Comparison of ENCODE assay signal across 9 cellular contexts in the genomic region with DNA sequence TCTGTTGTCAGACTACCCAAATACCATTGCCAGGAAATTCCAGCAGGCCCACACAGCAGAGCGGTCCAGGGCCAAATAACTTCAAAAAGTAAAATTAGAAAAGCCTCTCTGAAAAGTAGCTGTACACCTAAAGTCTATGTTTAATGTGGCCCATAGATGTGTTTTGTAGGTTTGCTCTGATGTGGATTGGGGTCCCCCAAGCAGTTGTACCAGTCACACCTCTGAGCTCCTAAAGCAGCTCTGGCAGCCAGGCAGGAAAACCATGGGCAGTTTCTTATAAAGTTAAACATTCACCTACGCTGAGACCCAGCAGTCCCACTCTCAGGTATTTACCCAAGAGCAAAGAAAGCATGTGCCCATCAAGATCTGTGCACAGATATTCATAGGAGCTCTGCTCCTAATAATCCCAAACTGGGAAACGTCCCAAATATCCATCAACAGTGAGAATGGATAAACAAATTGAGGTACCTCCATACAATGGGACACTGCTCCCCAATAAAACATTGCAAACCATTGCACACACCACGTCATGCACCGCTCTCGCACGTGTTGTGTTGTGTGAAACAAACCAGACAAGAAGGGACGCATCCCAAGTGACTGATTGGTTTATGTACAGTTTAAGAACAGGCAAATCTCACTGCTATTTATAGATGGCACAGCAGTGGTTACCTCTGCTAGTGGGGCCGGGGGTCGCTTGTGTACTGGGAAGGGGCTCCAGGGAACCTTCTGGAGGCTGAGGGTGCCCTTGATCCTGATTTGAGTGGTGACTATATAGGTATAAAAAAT. TPM values are rescaled to one million over a fixed set of nuclear protein-coding genes. Genes with fewer than 3 reads are reported as not detected.
DNase-seq lines count a peak whose midpoint lies in the region; ATAC-seq, FAIRE-seq and TF ChIP-seq lines count a peak whose summit lies in the region.
"Had no signal": no experiment of that assay in that cellular context is flagged by ENCODE, and none has a peak within 500 bp of the region (broad histone marks: within the 10 kb centered on the region; RNA-seq: fewer than 3 reads in every experiment).

No MANE protein-coding gene starts in this region.

- no peaks in the 10 kb centered on the region for H3K9me3 ChIP-seq in pancreas

- H3K4me1 Mint-ChIP-seq in central memory CD8-positive, alpha-beta T cell: peaks cover 14% of the 10 kb centered on the region

- no peak for DNase-seq in central memory CD8-positive, alpha-beta T cell (ENCODE audit: low spot score in 2 of 2)
- DNase-seq in pancreas (peak in 2 of 6 donors; percentile 21 to 43), NCI-H146 treated with DMSO at 0.1 percent for 48 hours (lab: John Stamatoyannopoulos, UW; ENCODE audit: unreplicated experiment) (no peak), Kasumi-1 (lab: John Stamatoyannopoulos, UW) (no peak), D721Med (ENCODE audit: insufficient read length, low spot score) (no peak)
- no peak for DNase-seq in activated CD4-positive, CD25-positive, alpha-beta regulatory T cell treated with anti-CD3 and anti-CD28 coated beads, Interleukin-2, amount 50 U/mL, for 72 hours

- FAIRE-seq in pancreas (lab: Jason Lieb, UNC) (no peak), D721Med (lab: Jason Lieb, UNC) (no peak)

- no peak overlapping the region for H3K27ac Mint-ChIP-seq in central memory CD8-positive, alpha-beta T cell (ENCODE audit: low read depth)

- peak overlapping the region; percentile 35 to 72 (median 52) for H3K27ac ChIP-seq in pancreas

- 22% methylated on average over 9 to 10 of the region's 10 CpGs for WGBS in pancreas, 2 donors

- intact Hi-C loops in pancreas (cut with DNase I): no loop called here

- H3K9me3 Mint-ChIP-seq in central memory CD8-positive, alpha-beta T cell: no peaks in the 10 kb centered on the region
- H3K9me3 Mint-ChIP-seq: neural crest cell had no signal

- H3K4me3 ChIP-seq in pancreas: peak overlapping the region in 2 of 4 donors; percentile 13 to 14

- ATAC-seq in GM18861 (IDR thresholded peaks at IDR 0.05; ENCODE audit: unreplicated experiment): peak; percentile 16
- peak; percentile 16 for ATAC-seq in HG03196 (IDR thresholded peaks at IDR 0.05; ENCODE audit: unreplicated experiment)
- ATAC-seq in central memory CD8-positive, alpha-beta T cell (replicated peaks; ENCODE audit: extremely low read depth, poor library complexity, severe bottlenecking): no peak
- ATAC-seq in pancreas: peak; percentile 60 to 81 (median 76)

- peaks cover 12 to 23% (median 16%) of the 10 kb centered on the region in 3 donors for H3K4me1 ChIP-seq in pancreas

- no peak for TF ChIP-seq CTCF in pancreas (IDR thresholded peaks at IDR 0.05)
- TF ChIP-seq CTCF in D721Med (IDR thresholded peaks at IDR 0.05; ENCODE audit: insufficient read depth, missing control alignments): no peak

- H3K27me3 Mint-ChIP-seq in central memory CD8-positive, alpha-beta T cell: peaks cover 21% of the 10 kb centered on the region

- H3K36me3 ChIP-seq in pancreas: no peaks in the 10 kb centered on the region

- no peaks in the 10 kb centered on the region for H3K36me3 Mint-ChIP-seq in central memory CD8-positive, alpha-beta T cell (ENCODE audit: insufficient read depth)

- H3K27me3 ChIP-seq in pancreas: no peaks in the 10 kb centered on the region

- H3K4me3 Mint-ChIP-seq in central memory CD8-positive, alpha-beta T cell: peak overlapping the region; percentile 67
- H3K4me3 Mint-ChIP-seq: neural crest cell had no signal

RNA-seq across cellular contexts. Expression of gene PRM1, which starts 15.8 kb away (rescaled TPM):
- not detected for total RNA-seq in pancreas
- polyA plus RNA-seq in pancreas: not detected
- total RNA-seq: neural crest cell had no signal

RNA-seq across cellular contexts. Expression of gene PRM2, which starts 20.6 kb away (rescaled TPM):
- total RNA-seq in pancreas: not detected
- polyA plus RNA-seq in pancreas: not detected
- total RNA-seq: neural crest cell had no signal

RNA-seq across cellular contexts. Expression of gene PRM3, which starts 23.5 kb away (rescaled TPM):
- not detected for total RNA-seq in pancreas
- not detected for polyA plus RNA-seq in pancreas
- total RNA-seq: neural crest cell had no signal

RNA-seq across cellular contexts. Expression of gene TNP2, which starts 27.8 kb away (rescaled TPM):
- not detected for total RNA-seq in pancreas
- not detected for polyA plus RNA-seq in pancreas
- total RNA-seq: neural crest cell had no signal

RNA-seq across cellular contexts. Expression of gene SOCS1, which starts 40.9 kb away (rescaled TPM):
- 1 to 10 TPM; 1.3 to 7.9 (median 1.8) TPM for total RNA-seq in pancreas
- 1 to 10 TPM; 4.6 to 5.7 TPM for polyA plus RNA-seq in pancreas
